In the genomic region with DNA sequence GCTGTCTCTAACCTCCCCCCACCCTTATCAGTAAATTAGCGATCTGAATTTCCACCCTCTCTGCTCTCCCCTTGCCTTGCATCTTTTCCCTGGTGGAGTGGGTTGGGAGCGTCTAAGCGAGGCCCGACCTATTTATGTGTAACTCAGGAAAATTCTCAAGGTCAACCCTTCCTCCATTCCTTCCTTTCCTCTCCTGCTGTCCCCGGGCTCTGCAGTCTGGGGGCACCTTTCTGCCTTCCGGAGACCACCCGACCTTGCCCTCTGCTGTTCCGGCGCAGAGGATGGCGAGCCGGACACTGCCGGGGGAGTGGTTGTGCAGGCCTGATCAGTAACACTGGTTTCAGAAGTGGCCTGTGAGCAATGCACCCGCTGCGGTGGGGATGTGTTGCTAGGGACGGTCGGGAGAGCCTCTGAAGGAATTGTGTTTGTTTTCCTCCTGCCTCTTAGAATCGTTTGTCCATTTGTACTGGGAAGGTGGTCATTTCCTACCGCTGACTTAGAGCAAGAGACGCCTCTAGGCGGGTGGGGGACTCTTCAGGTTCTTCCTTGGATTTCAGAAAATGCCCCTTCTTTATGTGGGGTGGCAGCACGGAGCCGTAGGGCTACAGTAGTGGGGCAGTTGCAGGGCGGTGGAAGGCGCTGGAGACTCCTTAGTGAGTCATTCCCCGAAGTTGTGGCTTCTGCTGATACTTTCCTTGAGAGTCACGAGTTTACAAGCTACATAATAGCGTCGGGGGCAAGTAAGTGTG, we compare ENCODE assay signal across 8 cellular contexts. TPM values are rescaled to one million over a fixed set of nuclear protein-coding genes. Genes with fewer than 3 reads are reported as not detected.
DNase-seq lines count a peak whose midpoint lies in the region; ATAC-seq, FAIRE-seq and TF ChIP-seq lines count a peak whose summit lies in the region.

No MANE protein-coding gene starts in this region.

- H3K4me3 ChIP-seq in A549 (peak overlapping the region; percentile 72), esophagus muscularis mucosa (peak overlapping the region; percentile 65 to 88 (median 86))

- H3K9me3 ChIP-seq in A549 = no peaks in the 10 kb centered on the region
- H3K9me3 ChIP-seq in esophagus muscularis mucosa = no peaks in the 10 kb centered on the region

- CTCF ChIA-PET in A549 (lab: Yijun Ruan, JAX) = interaction anchor here (0.6 to 3.3 kb wide), 6 partner anchors 12 to 282 kb away, joined by 3 to 12 read pairs (median 4); no protein-coding TSS in a partner anchor

- TF ChIP-seq CTCF in A549 (IDR thresholded peaks at IDR 0.05) = peak; percentile 22; the same call in 1 of the 3 replicates
- peak in 1 of 3 experiments; percentile 5 for TF ChIP-seq CTCF in esophagus muscularis mucosa (IDR thresholded peaks at IDR 0.05)

- TF ChIP-seq POLR2A in A549 (IDR thresholded peaks at IDR 0.05; ENCODE audit: low read length) (no peak), GM12892 (IDR thresholded peaks at IDR 0.05; ENCODE audit: low read depth, low read length) (no peak), esophagus muscularis mucosa (IDR thresholded peaks at IDR 0.05; ENCODE audit: low read depth) (no peak)

- no peaks in the 10 kb centered on the region for H3K27me3 ChIP-seq in esophagus muscularis mucosa

- H3K4me1 ChIP-seq in A549 (peaks cover 48% of the 10 kb centered on the region), esophagus muscularis mucosa (peaks cover 42 to 55% (median 52%) of the 10 kb centered on the region in 4 donors)

- peak; percentile 37 to 41; a peak in 4 of 5 replicates for TF ChIP-seq RAD21 in A549 (conservative IDR thresholded peaks at IDR 0.05 in 1 of 2, IDR thresholded peaks at IDR 0.05 in 1 of 2)

- WGBS in A549 (ENCODE audit: missing lambda C conversion rate) = under 1% methylated on average over 28 of the region's 28 CpGs
- under 1% methylated on average over 28 of the region's 28 CpGs for WGBS in esophagus muscularis mucosa

- FAIRE-seq in A549 (lab: Jason Lieb, UNC) (no peak), GM12892 (lab: Jason Lieb, UNC) (peak; percentile 65)

- DNase-seq in A549 (ENCODE audit: low read depth in 1 of 2, low spot score in 1 of 2) (peak; percentile 61 to 68), GM12892 (ENCODE audit: insufficient read length) (no peak), NCI-H526 treated with DMSO at 0.1 percent for 48 hours (lab: John Stamatoyannopoulos, UW) (peak; percentile 90), esophagus muscularis mucosa (ENCODE audit: extremely low spot score) (no peak), myocyte (ENCODE audit: low read depth) (peak; percentile 80), substantia nigra (lab: John Stamatoyannopoulos, UW) (peak in 38 of 49 donors; percentile 11 to 81 (median 42))
- peak; percentile 37 for DNase-seq in activated CD8-positive, alpha-beta memory T cell treated with anti-CD3 and anti-CD28 coated beads, Interleukin-2, amount 50 U/mL, for 4 hours

- intact Hi-C loops in esophagus muscularis mucosa (cut with DNase I) = loop anchor here (5.0 kb wide), 3 partner anchors 34 to 136 kb away; a partner anchor contains a TSS

- peak overlapping the region; percentile 86 to 92 for H3K27ac ChIP-seq in A549
- H3K27ac ChIP-seq in esophagus muscularis mucosa (replicated peaks in 1 of 4) = peak overlapping the region; percentile 91 to 95 (median 92)
- peak overlapping the region; percentile 68 for H3K27ac ChIP-seq in substantia nigra (ENCODE audit: low read depth, low read length, poor library complexity, severe bottlenecking)

- H3K36me3 ChIP-seq in esophagus muscularis mucosa = peaks cover 0 to 13% (median 0%) of the 10 kb centered on the region in 4 donors

- peak; percentile 79 to 80 for ATAC-seq in A549
- ATAC-seq in HG02884 (IDR thresholded peaks at IDR 0.05; ENCODE audit: unreplicated experiment) = peak; percentile 33

- no peak for TF ChIP-seq EP300 in A549 (IDR thresholded peaks at IDR 0.05)
- no peak for TF ChIP-seq EP300 in esophagus muscularis mucosa (IDR thresholded peaks at IDR 0.05)

- POLR2A ChIA-PET in A549 (lab: Yijun Ruan, JAX) = interaction anchor here (1.0 kb wide), 1 partner anchor 66 kb away, joined by 5 read pairs; a partner anchor contains a TSS

- H3K4me2 ChIP-seq in A549 = peak overlapping the region; percentile 93

TF ChIP-seq in A549, 52 proteins besides CTCF, POLR2A, EP300 and RAD21:
- TF ChIP-seq JUN (IDR thresholded peaks at IDR 0.05) = no peak
- TF ChIP-seq SMC3 (IDR thresholded peaks at IDR 0.05) = 0 out of 3 replicates have a peak, but pooled peaks have one; percentile 25
- TF ChIP-seq FOSL2 (IDR thresholded peaks at IDR 0.05) = no peak; the same call in 1 of the 2 replicates
- TF ChIP-seq FOSL2 (CRISPR knock-in tag; IDR thresholded peaks at IDR 0.05) = peak; percentile 71

RNA-seq across cellular contexts. Expression of a gene that starts 0.5 kb away (rescaled TPM):
- polyA plus RNA-seq in A549 (2011; rRNA removed) (216 and 245 TPM in 2 replicates), A549 (2017; fragmentation: RNase III; extraction: RNeasy Plus Mini Kit Qiagen cat#74134 plus additional on column Dnase treatment) (208 to 225 TPM (median 217 TPM) in 3 replicates)
- 254 and 257 TPM in 2 replicates for polyA plus RNA-seq in A549 (2012; cell fraction: cytosol; rRNA removed)
- polyA plus RNA-seq in A549 (2012; cell fraction: nucleus; rRNA removed) = 137 and 208 TPM in 2 replicates
- polyA minus RNA-seq in A549 (2011; rRNA and poly(A)+ RNA removed) = 111 and 113 TPM in 2 replicates
- 69.8 TPM for polyA plus RNA-seq in GM12892 (2012; ENCODE audit: missing spikeins)
- total RNA-seq in esophagus muscularis mucosa (100 to 1,000 TPM; 202 to 257 (median 232) TPM), myocyte (60.4 and 103 TPM in 2 replicates)
- 186 TPM for polyA plus RNA-seq in myocyte (2012)

Comparison
In these comparisons a context has a peak if more than half of its experiments do, and no peak if none do; other contexts are left out.
1. DNase-seq: peak in A549 (2 of 2), NCI-H526 treated with DMSO at 0.1 percent for 48 hours (single experiment), activated CD8-positive, alpha-beta memory T cell treated with anti-CD3 and anti-CD28 coated beads, Interleukin-2, amount 50 U/mL, for 4 hours (single experiment), myocyte (single experiment) and substantia nigra (38 of 49); none in GM12892 (single experiment) and esophagus muscularis mucosa (single experiment).
2. Peak in every context shown above with its lines, with median percentiles within 50 percentile points of each other: H3K27ac ChIP-seq.